ENCODE assay signal across 15 cellular contexts in the genomic region with DNA sequence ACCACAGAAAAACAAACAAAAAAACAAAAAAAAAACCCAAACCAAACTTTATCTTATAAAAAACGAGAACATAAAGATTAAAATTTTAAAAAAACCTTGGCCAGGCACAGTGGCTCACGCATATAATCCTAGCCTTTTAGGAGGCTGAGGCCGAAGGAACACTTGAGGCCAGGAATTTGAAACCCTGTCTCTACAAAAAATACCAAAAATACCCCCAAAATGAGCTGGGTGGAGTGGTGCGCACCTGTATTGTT. TPM values are rescaled to one million over a fixed set of nuclear protein-coding genes. Genes with fewer than 3 reads are reported as not detected.
A peak's percentile ranks its signal among the peaks of the same experiment; 100 is the strongest.
DNase-seq lines count a peak whose midpoint lies in the region; ATAC-seq and TF ChIP-seq lines count a peak whose summit lies in the region.
"Had no signal": no experiment of that assay in that cellular context is flagged by ENCODE, and none has a peak within 500 bp of the region (broad histone marks: within the 10 kb centered on the region; RNA-seq: fewer than 3 reads in every experiment).

No MANE protein-coding gene starts in this region.

- no peak overlapping the region for H2AFZ ChIP-seq in Loucy (ENCODE audit: low read length)

- H3K27me3 ChIP-seq in Loucy (ENCODE audit: insufficient read depth, low read length, poor library complexity, severe bottlenecking) (no peaks in the 10 kb centered on the region), uterus (no peaks in the 10 kb centered on the region)
- H3K27me3 ChIP-seq: tibial nerve had no signal

- no peaks in the 10 kb centered on the region for H3K9me2 ChIP-seq in Loucy (replicated peaks; ENCODE audit: low read depth, low read length)

- H3K36me3 ChIP-seq in Loucy (ENCODE audit: insufficient read depth, low read length): peaks cover 3% of the 10 kb centered on the region; the same call in 1 of the 2 replicates
- H3K36me3 ChIP-seq in uterus: no peaks in the 10 kb centered on the region

- H3K27ac ChIP-seq in uterus: no peak overlapping the region

- peaks cover 83% of the 10 kb centered on the region for H3K79me2 ChIP-seq in Loucy (ENCODE audit: insufficient read depth, low read length)

- peaks cover 31% of the 10 kb centered on the region for H3F3A ChIP-seq in Loucy (ENCODE audit: low read depth)

- no peak for ATAC-seq in activated T-cell treated with anti-CD3 and anti-CD28 coated beads, Interleukin-2, amount 50 U/mL, for 72 hours (replicated peaks in 1 of 2)
- no peak for ATAC-seq in activated naive CD8-positive, alpha-beta T cell treated with anti-CD3 and anti-CD28 coated beads, Interleukin-2, amount 10 ng/mL, durations not matched to agents 7 days and 5 days (ENCODE audit: low read depth)
- no peak for ATAC-seq in stimulated activated memory B cell treated with anti-CD40 and anti-IgM and Interleukin-4, amounts not matched to agents 10 μg/mL and 1 μg/mL and 100 μg/mL, for 72 hours
- no peak for ATAC-seq in GM21717 (IDR thresholded peaks at IDR 0.05; ENCODE audit: unreplicated experiment)

- intact Hi-C loops in uterus (cut with DNase I; ENCODE audit: low total_unique reads): no loop called here

- peaks cover 6% of the 10 kb centered on the region for H4K20me1 ChIP-seq in Loucy (ENCODE audit: insufficient read depth, low read length, poor library complexity, severe bottlenecking)

- H3K4me3 ChIP-seq in Loucy (ENCODE audit: low read length, poor library complexity, severe bottlenecking) (peak overlapping the region; percentile 99), uterus (no peak overlapping the region)
- H3K4me3 ChIP-seq: tibial nerve had no signal

- DNase-seq in activated T-cell treated with anti-CD3 and anti-CD28 coated beads, Interleukin-2, amount 50 U/mL, for 72 hours: no peak
- no peak for DNase-seq in activated T-cell treated with anti-CD3 and anti-CD28 coated beads, Interleukin-2, amount 50 U/mL, for 1 hour
- no peak for DNase-seq in activated naive CD8-positive, alpha-beta T cell treated with anti-CD3 and anti-CD28 coated beads, Interleukin-2, amount 10 ng/mL, durations not matched to agents 7 days and 5 days
- no peak for DNase-seq in uterus
- no peak for DNase-seq in NCI-H82 (lab: John Stamatoyannopoulos, UW)
- DNase-seq: activated CD4-positive, alpha-beta T cell treated with anti-CD3 and anti-CD28 coated beads for 4 hours; NCI-H774 had no signal

- H3K36me3 Mint-ChIP-seq in activated T-cell treated with anti-CD3 and anti-CD28 coated beads, Interleukin-2, amount 50 U/mL, for 72 hours (ENCODE audit: insufficient read depth in 2 of 2): peaks cover 30 to 49% of the 10 kb centered on the region in 2 donors
- H3K36me3 Mint-ChIP-seq in activated naive CD8-positive, alpha-beta T cell treated with anti-CD3 and anti-CD28 coated beads, Interleukin-2, amount 10 ng/mL, durations not matched to agents 7 days and 5 days: peaks cover 39% of the 10 kb centered on the region
- peaks cover 35% of the 10 kb centered on the region for H3K36me3 Mint-ChIP-seq in stimulated activated memory B cell treated with anti-CD40 and anti-IgM and Interleukin-4, amounts not matched to agents 10 μg/mL and 1 μg/mL and 100 μg/mL, for 72 hours

- peaks cover 78% of the 10 kb centered on the region for H3K4me1 Mint-ChIP-seq in activated T-cell treated with anti-CD3 and anti-CD28 coated beads, Interleukin-2, amount 50 U/mL, for 72 hours (ENCODE audit: low read depth)
- H3K4me1 Mint-ChIP-seq in activated naive CD8-positive, alpha-beta T cell treated with anti-CD3 and anti-CD28 coated beads, Interleukin-2, amount 10 ng/mL, durations not matched to agents 7 days and 5 days: peaks cover 57% of the 10 kb centered on the region
- peaks cover 87% of the 10 kb centered on the region for H3K4me1 Mint-ChIP-seq in stimulated activated memory B cell treated with anti-CD40 and anti-IgM and Interleukin-4, amounts not matched to agents 10 μg/mL and 1 μg/mL and 100 μg/mL, for 72 hours

- H3K27ac Mint-ChIP-seq in activated T-cell treated with anti-CD3 and anti-CD28 coated beads, Interleukin-2, amount 50 U/mL, for 72 hours: peak overlapping the region; percentile 99
- H3K27ac Mint-ChIP-seq in activated naive CD8-positive, alpha-beta T cell treated with anti-CD3 and anti-CD28 coated beads, Interleukin-2, amount 10 ng/mL, durations not matched to agents 7 days and 5 days: peak overlapping the region; percentile 97
- H3K27ac Mint-ChIP-seq in stimulated activated memory B cell treated with anti-CD40 and anti-IgM and Interleukin-4, amounts not matched to agents 10 μg/mL and 1 μg/mL and 100 μg/mL, for 72 hours: peak overlapping the region; percentile 100

- peaks cover 74% of the 10 kb centered on the region for H3K4me1 ChIP-seq in Loucy (ENCODE audit: insufficient read depth, low read length, poor library complexity, severe bottlenecking)
- H3K4me1 ChIP-seq in uterus: no peaks in the 10 kb centered on the region

- TF ChIP-seq POLR2A in uterus (IDR thresholded peaks at IDR 0.05): no peak

- no peaks in the 10 kb centered on the region for H3K9me3 Mint-ChIP-seq in activated T-cell treated with anti-CD3 and anti-CD28 coated beads, Interleukin-2, amount 50 U/mL, for 72 hours
- H3K9me3 Mint-ChIP-seq in activated naive CD8-positive, alpha-beta T cell treated with anti-CD3 and anti-CD28 coated beads, Interleukin-2, amount 10 ng/mL, durations not matched to agents 7 days and 5 days: no peaks in the 10 kb centered on the region
- no peaks in the 10 kb centered on the region for H3K9me3 Mint-ChIP-seq in stimulated activated memory B cell treated with anti-CD40 and anti-IgM and Interleukin-4, amounts not matched to agents 10 μg/mL and 1 μg/mL and 100 μg/mL, for 72 hours
- H3K9me3 Mint-ChIP-seq: neural crest cell had no signal

- peak overlapping the region; percentile 99 for H3K9ac ChIP-seq in Loucy (ENCODE audit: low read depth, low read length, poor library complexity, severe bottlenecking)

- H3K9me3 ChIP-seq in Loucy (ENCODE audit: insufficient read depth, low read depth, low read length): no peaks in the 10 kb centered on the region
- no peaks in the 10 kb centered on the region for H3K9me3 ChIP-seq in uterus
- H3K9me3 ChIP-seq: tibial nerve had no signal

- H3K4me2 ChIP-seq in Loucy (ENCODE audit: low read depth, low read length, poor library complexity, severe bottlenecking): peak overlapping the region; percentile 94

- no peaks in the 10 kb centered on the region for H3K27me3 Mint-ChIP-seq in activated T-cell treated with anti-CD3 and anti-CD28 coated beads, Interleukin-2, amount 50 U/mL, for 72 hours (ENCODE audit: low read depth)
- H3K27me3 Mint-ChIP-seq in activated naive CD8-positive, alpha-beta T cell treated with anti-CD3 and anti-CD28 coated beads, Interleukin-2, amount 10 ng/mL, durations not matched to agents 7 days and 5 days: no peaks in the 10 kb centered on the region
- H3K27me3 Mint-ChIP-seq in stimulated activated memory B cell treated with anti-CD40 and anti-IgM and Interleukin-4, amounts not matched to agents 10 μg/mL and 1 μg/mL and 100 μg/mL, for 72 hours: no peaks in the 10 kb centered on the region

- TF ChIP-seq CTCF in Loucy (conservative IDR thresholded peaks at IDR 0.05; ENCODE audit: low read length) (no peak), uterus (IDR thresholded peaks at IDR 0.05) (no peak)

- H3K4me3 Mint-ChIP-seq in activated T-cell treated with anti-CD3 and anti-CD28 coated beads, Interleukin-2, amount 50 U/mL, for 72 hours: peak overlapping the region; percentile 89 to 93
- peak overlapping the region; percentile 93 for H3K4me3 Mint-ChIP-seq in activated naive CD8-positive, alpha-beta T cell treated with anti-CD3 and anti-CD28 coated beads, Interleukin-2, amount 10 ng/mL, durations not matched to agents 7 days and 5 days
- peak overlapping the region; percentile 98 for H3K4me3 Mint-ChIP-seq in stimulated activated memory B cell treated with anti-CD40 and anti-IgM and Interleukin-4, amounts not matched to agents 10 μg/mL and 1 μg/mL and 100 μg/mL, for 72 hours
- H3K4me3 Mint-ChIP-seq: neural crest cell had no signal

- POLR2A ChIA-PET in activated naive CD8-positive, alpha-beta T cell treated with anti-CD3 and anti-CD28 coated beads, Interleukin-2, amount 10 ng/mL, durations not matched to agents 7 days and 5 days (lab: Charles Lee): interaction anchor here (0.7 to 18.3 kb wide), 6 partner anchors 13 to 291 kb away, joined by 3 to 2283 read pairs (median 6); a partner anchor contains a TSS

RNA-seq across cellular contexts. Expression of a gene that starts 11.5 kb away (rescaled TPM):
- 100 to 1,000 TPM; 101 to 110 TPM for total RNA-seq in activated T-cell treated with anti-CD3 and anti-CD28 coated beads, Interleukin-2, amount 50 U/mL, for 72 hours
- 10 to 100 TPM; 66.4 to 70.2 TPM for total RNA-seq in activated naive CD8-positive, alpha-beta T cell treated with anti-CD3 and anti-CD28 coated beads, Interleukin-2, amount 10 ng/mL, durations not matched to agents 7 days and 5 days
- total RNA-seq in uterus: 100 to 1,000 TPM in 2 of 4 donors, 10 to 100 TPM in 2; 31.1 to 267 (median 98.1) TPM

RNA-seq across cellular contexts. Expression of a gene that starts 12.0 kb away (rescaled TPM):
- 10 to 100 TPM; 42.3 to 55.3 TPM for total RNA-seq in activated T-cell treated with anti-CD3 and anti-CD28 coated beads, Interleukin-2, amount 50 U/mL, for 72 hours
- 10 to 100 TPM; 70.6 to 77.7 TPM for total RNA-seq in activated naive CD8-positive, alpha-beta T cell treated with anti-CD3 and anti-CD28 coated beads, Interleukin-2, amount 10 ng/mL, durations not matched to agents 7 days and 5 days
- total RNA-seq in uterus: 10 to 100 TPM in 3 of 4 donors, under 1 TPM in 1; 0.59 to 43.7 (median 32.4) TPM

RNA-seq across cellular contexts. Expression of a gene that starts 59.8 kb away (rescaled TPM):
- total RNA-seq in activated T-cell treated with anti-CD3 and anti-CD28 coated beads, Interleukin-2, amount 50 U/mL, for 72 hours: under 1 TPM in 1 of 2 donors, not detected in 1; 0.09 TPM
- total RNA-seq in activated naive CD8-positive, alpha-beta T cell treated with anti-CD3 and anti-CD28 coated beads, Interleukin-2, amount 10 ng/mL, durations not matched to agents 7 days and 5 days: not detected
- 10 to 100 TPM in 1 of 4 donors, under 1 TPM in 1, not detected in 2; 0.79 to 21.7 TPM for total RNA-seq in uterus
- total RNA-seq: fibroblast of villous mesenchyme; neural crest cell; renal cortical epithelial cell; T-helper 2 cell treated with Interferon-gamma antibody and Interleukin-4, amounts not matched to agents 100 ng/mL and 5 ng/mL, for 36 hours; tibial nerve had no signal
